In genomic region chr17:3659541-3660111, GRCh38 we compare ENCODE assay signal across 9 cellular contexts. TPM values are rescaled to one million over a fixed set of nuclear protein-coding genes. Genes with fewer than 3 reads are reported as not detected.
DNase-seq lines count a peak whose midpoint lies in the region; ATAC-seq, FAIRE-seq and TF ChIP-seq lines count a peak whose summit lies in the region.
"Had no signal": no experiment of that assay in that cellular context is flagged by ENCODE, and none has a peak within 500 bp of the region (broad histone marks: within the 10 kb centered on the region; RNA-seq: fewer than 3 reads in every experiment).

No MANE protein-coding gene starts in this region.

- peaks cover 16% of the 10 kb centered on the region for H3K36me3 ChIP-seq in bronchial epithelial cell (ENCODE audit: control insufficient read depth, insufficient read depth, low read length)

- TF ChIP-seq CTCF in HFF-Myc (IDR thresholded peaks at IDR 0.05; ENCODE audit: low read depth, low read length, missing control alignments) (no peak), bronchial epithelial cell (IDR thresholded peaks at IDR 0.05; ENCODE audit: insufficient read depth, low read length, severe bottlenecking) (peak; percentile 16)

- H3K4me3 ChIP-seq in HFF-Myc (replicated peaks; ENCODE audit: low read depth, low read length) (no peak overlapping the region), bronchial epithelial cell (ENCODE audit: low read depth, low read length) (no peak overlapping the region)

- H3K27me3 ChIP-seq in bronchial epithelial cell (ENCODE audit: control insufficient read depth, insufficient read depth, low read length) = no peaks in the 10 kb centered on the region

- DNase-seq in HFF-Myc (ENCODE audit: extremely low read depth, low read depth) (peak; percentile 85), bronchial epithelial cell (ENCODE audit: low read depth) (peak; percentile 66), iPS-NIHi7 (ENCODE audit: extremely low spot score) (peak; percentile 37), stromal cell of bone marrow (ENCODE audit: low read depth) (peak; percentile 77), activated T-cell treated with anti-CD3 and anti-CD28 coated beads for 4 hours (no peak), middle frontal gyrus (ENCODE audit: extremely low spot score, low spot score) (no peak), GM19238 (ENCODE audit: insufficient read length, low spot score) (no peak)
- DNase-seq: KBM-7 had no signal

- ATAC-seq in HG02852 (IDR thresholded peaks at IDR 0.05; ENCODE audit: unreplicated experiment) = no peak

- FAIRE-seq in bronchial epithelial cell (lab: Jason Lieb, UNC) = no peak

RNA-seq across cellular contexts. Expression of gene TAX1BP3, which starts 8.8 kb away (rescaled TPM):
- 150 and 200 TPM in 2 replicates for total RNA-seq in bronchial epithelial cell

RNA-seq across cellular contexts. Expression of gene EMC6, which starts 9.0 kb away (rescaled TPM):
- total RNA-seq in bronchial epithelial cell = 21.3 and 26.1 TPM in 2 replicates

RNA-seq across cellular contexts. Expression of gene CTNS, which starts 23.1 kb away (rescaled TPM):
- total RNA-seq in bronchial epithelial cell = 15.0 and 31.3 TPM in 2 replicates

RNA-seq across cellular contexts. Expression of gene SHPK, which starts 23.6 kb away (rescaled TPM):
- total RNA-seq in bronchial epithelial cell = 7.6 and 9.0 TPM in 2 replicates

RNA-seq across cellular contexts. Expression of gene P2RX5, which starts 36.3 kb away (rescaled TPM):
- total RNA-seq in bronchial epithelial cell = 0.38 and 0.53 TPM in 2 replicates

Comparison
In these comparisons a context has a peak if more than half of its experiments do, and no peak if none do; other contexts are left out.
1. DNase-seq: peak in HFF-Myc (single experiment), bronchial epithelial cell (single experiment), iPS-NIHi7 (single experiment) and stromal cell of bone marrow (single experiment); none in activated T-cell treated with anti-CD3 and anti-CD28 coated beads for 4 hours (single experiment), middle frontal gyrus (single experiment) and GM19238 (single experiment).